11 cellular contexts compared by ENCODE assay signal in genomic region chr17:15981646-15982580, GRCh38. TPM values are rescaled to one million over a fixed set of nuclear protein-coding genes. Genes with fewer than 3 reads are reported as not detected.
DNase-seq lines count a peak whose midpoint lies in the region; ATAC-seq, FAIRE-seq and TF ChIP-seq lines count a peak whose summit lies in the region.
"Had no signal": no experiment of that assay in that cellular context is flagged by ENCODE, and none has a peak within 500 bp of the region (broad histone marks: within the 10 kb centered on the region; RNA-seq: fewer than 3 reads in every experiment).

No MANE protein-coding gene starts in this region.

- POLR2A ChIA-PET in naive thymus-derived CD4-positive, alpha-beta T cell (lab: Charles Lee) = no interaction called here
- POLR2A ChIA-PET in GM10248 (lab: Yijun Ruan, JAX) = no interaction called here

- no peaks in the 10 kb centered on the region for H3K27me3 ChIP-seq in bronchial epithelial cell (ENCODE audit: control insufficient read depth, insufficient read depth, low read length)
- H3K27me3 ChIP-seq in naive thymus-derived CD4-positive, alpha-beta T cell (ENCODE audit: control insufficient read depth in 2 of 2, insufficient read depth in 2 of 2, low read length in 2 of 2) = no peaks in the 10 kb centered on the region
- no peaks in the 10 kb centered on the region for H3K27me3 ChIP-seq in psoas muscle (ENCODE audit: insufficient read depth in 3 of 3, low read length in 2 of 3)

- no peak for TF ChIP-seq POLR2A in GM12891 (IDR thresholded peaks at IDR 0.05; ENCODE audit: low read depth, low read length)

- TF ChIP-seq CTCF in bronchial epithelial cell (IDR thresholded peaks at IDR 0.05; ENCODE audit: insufficient read depth, low read length, severe bottlenecking) (no peak), GM10248 (IDR thresholded peaks at IDR 0.05; ENCODE audit: control extremely low read depth, extremely low read depth, low read depth, missing control alignments) (no peak), D721Med (IDR thresholded peaks at IDR 0.05; ENCODE audit: insufficient read depth, missing control alignments) (no peak), psoas muscle (IDR thresholded peaks at IDR 0.05) (no peak)

- H3K36me3 ChIP-seq in bronchial epithelial cell (ENCODE audit: control insufficient read depth, insufficient read depth, low read length) (peaks cover 5% of the 10 kb centered on the region), psoas muscle (ENCODE audit: insufficient read depth in 1 of 2, low read depth in 1 of 2) (peaks cover 23 to 86% of the 10 kb centered on the region in 2 donors)
- peaks cover 10 to 71% (median 14%) of the 10 kb centered on the region in 3 experiments for H3K36me3 ChIP-seq in naive thymus-derived CD4-positive, alpha-beta T cell (ENCODE audit: control insufficient read depth in 2 of 3, insufficient read depth in 3 of 3, low read length in 3 of 3)

- H3K27ac ChIP-seq in naive thymus-derived CD4-positive, alpha-beta T cell (ENCODE audit: low read depth, low read length) = no peak overlapping the region
- H3K27ac ChIP-seq in psoas muscle = no peak overlapping the region
- H3K27ac ChIP-seq: HL-60 had no signal

- peaks cover 16 to 50% (median 32%) of the 10 kb centered on the region in 5 donors for H3K36me3 Mint-ChIP-seq in naive thymus-derived CD4-positive, alpha-beta T cell

- DNase-seq in GM12891 (ENCODE audit: insufficient read length, low spot score) (no peak), NOMO-1 treated with DMSO at 0.1 percent for 48 hours (lab: John Stamatoyannopoulos, UW; ENCODE audit: unreplicated experiment) (peak; percentile 29), bronchial epithelial cell (ENCODE audit: low read depth) (peak; percentile 77), GM03348 (ENCODE audit: low spot score) (no peak), GM10248 (ENCODE audit: extremely low spot score) (no peak), D721Med (ENCODE audit: insufficient read length, low spot score) (no peak), psoas muscle (no peak)
- no peak for DNase-seq in naive thymus-derived CD4-positive, alpha-beta T cell
- DNase-seq: NCI-H2081 treated with DMSO at 0.1 percent for 48 hours had no signal

- H3K4me3 ChIP-seq in bronchial epithelial cell (ENCODE audit: low read depth, low read length) (no peak overlapping the region), psoas muscle (no peak overlapping the region)
- no peak overlapping the region for H3K4me3 ChIP-seq in naive thymus-derived CD4-positive, alpha-beta T cell (ENCODE audit: low read length)

- no peaks in the 10 kb centered on the region for H3K9me3 ChIP-seq in naive thymus-derived CD4-positive, alpha-beta T cell (ENCODE audit: control insufficient read depth in 2 of 3, low read length in 3 of 3)
- no peaks in the 10 kb centered on the region for H3K9me3 ChIP-seq in psoas muscle

- H3K9me3 Mint-ChIP-seq in naive thymus-derived CD4-positive, alpha-beta T cell = no peaks in the 10 kb centered on the region

- CTCF ChIA-PET in naive thymus-derived CD4-positive, alpha-beta T cell (lab: Charles Lee) = interaction anchor here (0.7 kb wide), 1 partner anchor 16 kb away, joined by 4 read pairs; no protein-coding TSS in a partner anchor
- CTCF ChIA-PET in GM10248 (lab: Yijun Ruan, JAX) = interaction anchor here (1.3 kb wide), 2 partner anchors 11 to 17 kb away, joined by 4 to 6 read pairs; partner anchors contain the start of genes TTC19 and ZSWIM7

- peaks cover 4 to 20% (median 9%) of the 10 kb centered on the region in 7 donors for H3K4me1 Mint-ChIP-seq in naive thymus-derived CD4-positive, alpha-beta T cell

- H3K27me3 Mint-ChIP-seq in naive thymus-derived CD4-positive, alpha-beta T cell = no peaks in the 10 kb centered on the region

- WGBS in psoas muscle, 3 donors = 77 to 84% (median 82%) methylated on average over 5 of the region's 5 CpGs

- FAIRE-seq in GM12891 (lab: Jason Lieb, UNC) (peak; percentile 16), bronchial epithelial cell (lab: Jason Lieb, UNC) (no peak), D721Med (lab: Jason Lieb, UNC) (no peak)
- FAIRE-seq: G401.6 had no signal

- H3K27ac Mint-ChIP-seq in naive thymus-derived CD4-positive, alpha-beta T cell = peak overlapping the region in 8 of 9 donors; percentile 16 to 89 (median 54)

- H3K4me3 Mint-ChIP-seq in naive thymus-derived CD4-positive, alpha-beta T cell = no peak overlapping the region

- no peaks in the 10 kb centered on the region for H3K4me1 ChIP-seq in naive thymus-derived CD4-positive, alpha-beta T cell (ENCODE audit: control insufficient read depth in 2 of 2, insufficient read depth in 2 of 2, low read length in 2 of 2)
- H3K4me1 ChIP-seq in psoas muscle = no peaks in the 10 kb centered on the region

- no peak for ATAC-seq in naive thymus-derived CD4-positive, alpha-beta T cell
- ATAC-seq in psoas muscle = no peak

- intact Hi-C loops in naive thymus-derived CD4-positive, alpha-beta T cell (cut with micrococcal nuclease) = no loop called here
- intact Hi-C loops in psoas muscle (cut with DNase I) = no loop called here

TF ChIP-seq in GM12891, 5 proteins besides CTCF, POLR2A, EP300 and RAD21:
- TF ChIP-seq SPI1 (IDR thresholded peaks at IDR 0.05; ENCODE audit: low read depth, low read length) = no peak
- no peak for TF ChIP-seq TAF1 (IDR thresholded peaks at IDR 0.05; ENCODE audit: low read depth, low read length)
- no peak for TF ChIP-seq POLR2AphosphoS5 (IDR thresholded peaks at IDR 0.05; ENCODE audit: low read depth, low read length)
- TF ChIP-seq PAX5 (IDR thresholded peaks at IDR 0.05; ENCODE audit: insufficient read depth, low read length, severe bottlenecking) = no peak
- TF ChIP-seq POU2F2 (IDR thresholded peaks at IDR 0.05; ENCODE audit: low read depth, low read length) = no peak

RNA-seq across cellular contexts. Expression of gene ZSWIM7, which starts 17.6 kb away (rescaled TPM):
- 10.2 TPM for polyA plus RNA-seq in GM12891 (2012; ENCODE audit: low read depth, missing spikeins)
- total RNA-seq in bronchial epithelial cell (24.2 and 41.1 TPM in 2 replicates), psoas muscle (10 to 100 TPM; 29.1 to 46.6 (median 38.0) TPM)
- 10 to 100 TPM; 10.0 to 39.6 (median 25.4) TPM for total RNA-seq in naive thymus-derived CD4-positive, alpha-beta T cell
- polyA plus RNA-seq in naive thymus-derived CD4-positive, alpha-beta T cell = 10 to 100 TPM; 78.6 to 82.7 TPM
- 10 to 100 TPM; 32.8 to 78.0 (median 70.0) TPM for polyA plus RNA-seq in psoas muscle

RNA-seq across cellular contexts. Expression of gene TTC19, which starts 17.7 kb away (rescaled TPM):
- 16.2 TPM for polyA plus RNA-seq in GM12891 (2012; ENCODE audit: low read depth, missing spikeins)
- total RNA-seq in bronchial epithelial cell (32.5 and 34.8 TPM in 2 replicates), psoas muscle (10 to 100 TPM; 16.5 to 31.5 (median 29.0) TPM)
- total RNA-seq in naive thymus-derived CD4-positive, alpha-beta T cell = 10 to 100 TPM; 32.8 to 61.6 (median 37.4) TPM
- 10 to 100 TPM; 35.8 to 35.9 TPM for polyA plus RNA-seq in naive thymus-derived CD4-positive, alpha-beta T cell
- polyA plus RNA-seq in psoas muscle = 10 to 100 TPM; 17.6 to 34.2 (median 19.2) TPM

RNA-seq across cellular contexts. Expression of gene ADORA2B, which starts 37.0 kb away (rescaled TPM):
- polyA plus RNA-seq in GM12891 (2012; ENCODE audit: low read depth, missing spikeins) = 0.50 TPM
- total RNA-seq in bronchial epithelial cell (26.2 and 36.1 TPM in 2 replicates), psoas muscle (under 1 TPM; 0.20 to 0.36 (median 0.29) TPM)
- 1 to 10 TPM in 2 of 5 experiments, under 1 TPM in 1, not detected in 2; 0.50 to 2.2 (median 1.6) TPM for total RNA-seq in naive thymus-derived CD4-positive, alpha-beta T cell
- 1 to 10 TPM in 1 of 2 donors, under 1 TPM in 1; 0.71 to 2.6 TPM for polyA plus RNA-seq in naive thymus-derived CD4-positive, alpha-beta T cell
- polyA plus RNA-seq in psoas muscle = under 1 TPM; 0.07 to 0.13 (median 0.13) TPM

Comparison
In these comparisons a context has a peak if more than half of its experiments do, and no peak if none do; other contexts are left out.
1. DNase-seq: peak in NOMO-1 treated with DMSO at 0.1 percent for 48 hours (single experiment) and bronchial epithelial cell (single experiment); none in GM12891 (single experiment), naive thymus-derived CD4-positive, alpha-beta T cell (0 of 9), GM03348 (single experiment), GM10248 (single experiment), D721Med (single experiment) and psoas muscle (0 of 2).